In the genomic region with DNA sequence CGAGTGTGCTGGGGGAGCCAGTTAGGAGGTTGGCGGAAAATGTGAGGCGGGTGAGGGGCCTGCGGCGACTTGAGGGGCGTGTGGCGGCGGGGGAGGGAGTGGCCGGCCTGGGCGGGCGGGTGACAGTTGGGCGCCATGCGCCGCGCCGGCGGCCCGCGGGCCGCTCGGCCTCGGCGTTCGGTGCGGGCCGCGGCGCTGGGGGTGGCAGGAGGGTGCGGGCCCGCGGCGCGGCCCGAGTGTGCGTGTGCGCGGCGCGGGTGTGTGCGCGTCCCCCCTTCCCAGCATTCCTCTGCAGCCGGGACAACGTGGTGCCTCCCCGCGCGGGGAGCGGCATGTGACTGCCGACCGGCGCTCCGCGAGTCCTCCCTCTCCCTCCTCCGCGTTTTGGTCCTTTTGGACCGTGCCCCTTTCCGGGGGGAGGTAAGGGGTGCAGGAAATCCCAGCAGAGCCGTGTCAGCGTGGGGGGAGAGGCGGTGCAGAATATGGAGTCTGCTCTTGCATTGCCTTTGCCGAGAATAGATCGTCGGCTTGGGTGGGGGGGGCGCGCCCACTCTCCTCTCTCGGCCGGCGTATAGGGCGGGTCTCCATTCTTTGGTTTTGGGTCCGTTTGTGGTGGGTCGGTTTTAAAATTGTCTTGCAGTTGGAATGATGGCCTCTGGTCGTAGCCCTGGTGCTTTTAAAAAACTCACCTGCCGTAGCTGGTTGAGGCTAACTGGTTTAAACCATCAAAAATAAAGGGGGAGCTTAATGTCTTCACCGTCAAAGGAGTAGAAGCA, we compare ENCODE assay signal across 8 cellular contexts. TPM values are rescaled to one million over a fixed set of nuclear protein-coding genes. Genes with fewer than 3 reads are reported as not detected.
A peak's percentile ranks its signal among the peaks of the same experiment; 100 is the strongest.
DNase-seq lines count a peak whose midpoint lies in the region; ATAC-seq and TF ChIP-seq lines count a peak whose summit lies in the region.

No MANE protein-coding gene starts in this region.

- DNase-seq in activated gamma-delta T cell treated with Interleukin-2 at 50 U/mL for 16 hours, result peak; percentile 31
- no peak for DNase-seq in foreskin keratinocyte
- peak; percentile 20 for DNase-seq in neural crest cell (ENCODE audit: low read depth, low spot score)
- peak; percentile 70 for DNase-seq in testis

- no peaks in the 10 kb centered on the region for H3K9me3 ChIP-seq in testis

- H3K36me3 Mint-ChIP-seq in neural crest cell (ENCODE audit: low read depth), result no peaks in the 10 kb centered on the region

- peaks cover 44% of the 10 kb centered on the region for H3K4me1 ChIP-seq in foreskin keratinocyte
- H3K4me1 ChIP-seq in testis, result peaks cover 36% of the 10 kb centered on the region

- peaks cover 68% of the 10 kb centered on the region for H3K4me1 Mint-ChIP-seq in neural crest cell

- H3K27ac ChIP-seq in foreskin keratinocyte, result peak overlapping the region; percentile 82
- peak overlapping the region; percentile 99 for H3K27ac ChIP-seq in testis

- intact Hi-C loops in testis (cut with DNase I; ENCODE audit: low total_unique reads), result loop anchor here (5.0 to 10.0 kb wide), 2 partner anchors 72 to 100 kb away; a partner anchor contains a TSS

- H3K27ac Mint-ChIP-seq in neural crest cell (ENCODE audit: unreplicated experiment), result peak overlapping the region; percentile 97

- H3K4me3 Mint-ChIP-seq in neural crest cell, result peak overlapping the region; percentile 100

- no peaks in the 10 kb centered on the region for H3K9me3 Mint-ChIP-seq in neural crest cell

- no peak for ATAC-seq in foreskin keratinocyte
- no peak for ATAC-seq in GM21515 (IDR thresholded peaks at IDR 0.05; ENCODE audit: unreplicated experiment)
- ATAC-seq in HG03439 (IDR thresholded peaks at IDR 0.05; ENCODE audit: unreplicated experiment), result no peak

- TF ChIP-seq POLR2A in GM18526 (IDR thresholded peaks at IDR 0.05; ENCODE audit: extremely low read depth, insufficient read length) (peak; percentile 27), testis (IDR thresholded peaks at IDR 0.05) (no peak)

- 0 to 1% methylated on average over 15 to 55 of the region's 73 CpGs for WGBS in testis, 2 donors

- H3K27me3 ChIP-seq in foreskin keratinocyte (no peaks in the 10 kb centered on the region), testis (no peaks in the 10 kb centered on the region)

- H3K36me3 ChIP-seq in testis (ENCODE audit: low read depth, missing control alignments), result no peaks in the 10 kb centered on the region

- no peak for TF ChIP-seq CTCF in foreskin keratinocyte (conservative IDR thresholded peaks at IDR 0.05)
- TF ChIP-seq CTCF in neural crest cell (conservative IDR thresholded peaks at IDR 0.05), result peak; percentile 13
- TF ChIP-seq CTCF in testis (IDR thresholded peaks at IDR 0.05), result no peak

- peak overlapping the region; percentile 90 to 99 for H3K4me3 ChIP-seq in testis

- peaks cover 2% of the 10 kb centered on the region for H3K27me3 Mint-ChIP-seq in neural crest cell (ENCODE audit: low read depth)

TF ChIP-seq in PFSK-1, 5 proteins besides CTCF, POLR2A, EP300 and RAD21:
- TF ChIP-seq SIN3A (IDR thresholded peaks at IDR 0.05; ENCODE audit: borderline replicate concordance, insufficient read depth, low read length), result no peak
- TF ChIP-seq FOXP2 (optimal IDR thresholded peaks at IDR 0.05; ENCODE audit: borderline replicate concordance, extremely low read depth, extremely low read length, insufficient read depth), result no peak
- TF ChIP-seq, protein P1, sequence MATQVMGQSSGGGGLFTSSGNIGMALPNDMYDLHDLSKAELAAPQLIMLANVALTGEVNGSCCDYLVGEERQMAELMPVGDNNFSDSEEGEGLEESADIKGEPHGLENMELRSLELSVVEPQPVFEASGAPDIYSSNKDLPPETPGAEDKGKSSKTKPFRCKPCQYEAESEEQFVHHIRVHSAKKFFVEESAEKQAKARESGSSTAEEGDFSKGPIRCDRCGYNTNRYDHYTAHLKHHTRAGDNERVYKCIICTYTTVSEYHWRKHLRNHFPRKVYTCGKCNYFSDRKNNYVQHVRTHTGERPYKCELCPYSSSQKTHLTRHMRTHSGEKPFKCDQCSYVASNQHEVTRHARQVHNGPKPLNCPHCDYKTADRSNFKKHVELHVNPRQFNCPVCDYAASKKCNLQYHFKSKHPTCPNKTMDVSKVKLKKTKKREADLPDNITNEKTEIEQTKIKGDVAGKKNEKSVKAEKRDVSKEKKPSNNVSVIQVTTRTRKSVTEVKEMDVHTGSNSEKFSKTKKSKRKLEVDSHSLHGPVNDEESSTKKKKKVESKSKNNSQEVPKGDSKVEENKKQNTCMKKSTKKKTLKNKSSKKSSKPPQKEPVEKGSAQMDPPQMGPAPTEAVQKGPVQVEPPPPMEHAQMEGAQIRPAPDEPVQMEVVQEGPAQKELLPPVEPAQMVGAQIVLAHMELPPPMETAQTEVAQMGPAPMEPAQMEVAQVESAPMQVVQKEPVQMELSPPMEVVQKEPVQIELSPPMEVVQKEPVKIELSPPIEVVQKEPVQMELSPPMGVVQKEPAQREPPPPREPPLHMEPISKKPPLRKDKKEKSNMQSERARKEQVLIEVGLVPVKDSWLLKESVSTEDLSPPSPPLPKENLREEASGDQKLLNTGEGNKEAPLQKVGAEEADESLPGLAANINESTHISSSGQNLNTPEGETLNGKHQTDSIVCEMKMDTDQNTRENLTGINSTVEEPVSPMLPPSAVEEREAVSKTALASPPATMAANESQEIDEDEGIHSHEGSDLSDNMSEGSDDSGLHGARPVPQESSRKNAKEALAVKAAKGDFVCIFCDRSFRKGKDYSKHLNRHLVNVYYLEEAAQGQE (IDR thresholded peaks at IDR 0.05; ENCODE audit: insufficient read depth in 1 of 2, low read depth in 2 of 2, low read length in 2 of 2), result no peak
- TF ChIP-seq TAF1 (IDR thresholded peaks at IDR 0.05; ENCODE audit: borderline replicate concordance, insufficient read depth, low read length), result 0 out of 2 replicates have a peak, but pooled peaks have one; percentile 20
- TF ChIP-seq POLR2AphosphoS5 (IDR thresholded peaks at IDR 0.05; ENCODE audit: low read depth, low read length), result no peak

RNA-seq across cellular contexts. Expression of a gene that starts 1.9 kb away (rescaled TPM):
- polyA plus RNA-seq in PFSK-1 (2012; ENCODE audit: insufficient read length, low read depth), result 197 TPM
- total RNA-seq in foreskin keratinocyte (129 and 149 TPM in 2 replicates), neural crest cell (230 and 231 TPM in 2 replicates), testis (100 to 1,000 TPM; 169 to 174 TPM)
- polyA plus RNA-seq in foreskin keratinocyte (27.7 and 35.9 TPM in 2 replicates), testis (ENCODE audit: insufficient read depth, low read depth, low replicate concordance) (118 TPM)

Comparison
In these comparisons a context has a peak if more than half of its experiments do, and no peak if none do; other contexts are left out.
1. DNase-seq: peak in activated gamma-delta T cell treated with Interleukin-2 at 50 U/mL for 16 hours (single experiment), neural crest cell (single experiment) and testis (single experiment); none in foreskin keratinocyte (0 of 2).